ENCODE assay signal across 31 cellular contexts in the genomic region with DNA sequence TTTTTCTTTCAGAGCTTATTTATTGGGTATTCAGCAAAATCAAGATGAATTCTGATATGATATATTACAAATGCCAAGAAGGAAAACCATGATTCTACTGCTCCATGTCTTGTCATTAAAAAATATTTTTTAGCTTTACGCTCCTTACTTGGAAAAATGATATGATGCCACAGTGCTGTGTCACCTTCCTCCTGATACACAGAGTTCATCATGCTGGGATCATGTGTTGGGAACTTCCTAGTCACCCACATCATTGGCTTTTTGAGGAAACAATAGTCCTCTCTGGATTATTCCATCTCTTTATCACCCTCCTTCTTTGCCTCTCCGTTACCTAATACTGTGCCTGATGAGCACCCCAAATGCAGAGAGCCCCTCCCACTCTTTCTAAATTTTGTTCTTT.
"Had no signal": no experiment of that assay in that cellular context is flagged by ENCODE, and none has a peak within 500 bp of the region (broad histone marks: within the 10 kb centered on the region; RNA-seq: fewer than 3 reads in every experiment).

No MANE protein-coding gene starts in this region.

- H3K27ac ChIP-seq: ascending aorta, breast epithelium, cardiac muscle cell, colonic mucosa, epithelial cell of prostate, esophagus squamous epithelium had no signal

- H3K27me3 ChIP-seq: ascending aorta, cardiac muscle cell, colonic mucosa had no signal

- H3K4me3 ChIP-seq: ascending aorta, breast epithelium, cardiac muscle cell, colonic mucosa, esophagus squamous epithelium had no signal

- DNase-seq: activated CD4-positive, alpha-beta memory T cell treated with anti-CD3 and anti-CD28 coated beads, Interleukin-2, amount 10 ng/mL, durations not matched to agents 7 days and 5 days; activated CD4-positive, alpha-beta T cell treated with anti-CD3 and anti-CD28 coated beads for 1 hour; activated CD4-positive, alpha-beta T cell treated with anti-CD3 and anti-CD28 coated beads for 4 hours; activated CD4-positive, alpha-beta T cell treated with anti-CD3 and anti-CD28 coated beads, Interleukin-2, amount 10 ng/mL, durations not matched to agents 7 days and 5 days; activated CD4-positive, alpha-beta T cell treated with anti-CD3 and anti-CD28 coated beads, Interleukin-2, amount 50 U/mL, for 4 hours; activated CD4-positive, CD25-positive, alpha-beta regulatory T cell; activated CD8-positive, alpha-beta memory T cell treated with anti-CD3 and anti-CD28 coated beads, Interleukin-2, amount 50 U/mL, for 48 hours; activated gamma-delta T cell; activated naive CD4-positive, alpha-beta T cell; activated naive CD4-positive, alpha-beta T cell treated with anti-CD3 and anti-CD28 coated beads, Interleukin-2, amount 10 ng/mL, durations not matched to agents 7 days and 5 days; activated naive CD8-positive, alpha-beta T cell treated with anti-CD3 and anti-CD28 coated beads, Interleukin-2, amount 10 ng/mL, durations not matched to agents 7 days and 5 days; activated T-cell treated with anti-CD3 and anti-CD28 coated beads for 4 hours; activated T-cell treated with anti-CD3 and anti-CD28 coated beads, Interleukin-2, amount 50 U/mL, for 24 hours; activated T-cell treated with anti-CD3 and anti-CD28 coated beads, Interleukin-2, amount 50 U/mL, for 72 hours; central memory CD4-positive, alpha-beta T cell; cerebellar nuclear complex; colonic mucosa; effector CD8-positive, alpha-beta T cell; esophagus squamous epithelium; foreskin melanocyte; head of caudate nucleus; T-helper 1 cell; T-helper 17 cell; T1000 had no signal

- H3K36me3 Mint-ChIP-seq: activated naive CD4-positive, alpha-beta T cell treated with anti-CD3 and anti-CD28 coated beads, Interleukin-2, amount 10 ng/mL, durations not matched to agents 7 days and 5 days; activated naive CD4-positive, alpha-beta T cell treated with anti-CD3 and anti-CD28 coated beads, Interleukin-2, amount 50 U/mL, for 72 hours; activated naive CD8-positive, alpha-beta T cell treated with anti-CD3 and anti-CD28 coated beads, Interleukin-2, amount 10 ng/mL, durations not matched to agents 7 days and 5 days; brain had no signal

- H3K4me1 Mint-ChIP-seq: activated CD4-positive, alpha-beta memory T cell treated with anti-CD3 and anti-CD28 coated beads, Interleukin-2, amount 10 ng/mL, durations not matched to agents 7 days and 5 days; activated CD4-positive, alpha-beta T cell treated with anti-CD3 and anti-CD28 coated beads, Interleukin-2, amount 10 ng/mL, durations not matched to agents 7 days and 5 days; activated naive CD4-positive, alpha-beta T cell treated with anti-CD3 and anti-CD28 coated beads, Interleukin-2, amount 10 ng/mL, durations not matched to agents 7 days and 5 days; activated naive CD8-positive, alpha-beta T cell treated with anti-CD3 and anti-CD28 coated beads, Interleukin-2, amount 10 ng/mL, durations not matched to agents 7 days and 5 days had no signal

- H3K4me1 ChIP-seq: breast epithelium, colonic mucosa had no signal

- H3K9me3 Mint-ChIP-seq: activated CD4-positive, alpha-beta memory T cell treated with anti-CD3 and anti-CD28 coated beads, Interleukin-2, amount 10 ng/mL, durations not matched to agents 7 days and 5 days; activated CD4-positive, alpha-beta T cell treated with anti-CD3 and anti-CD28 coated beads, Interleukin-2, amount 10 ng/mL, durations not matched to agents 7 days and 5 days; activated naive CD4-positive, alpha-beta T cell treated with anti-CD3 and anti-CD28 coated beads, Interleukin-2, amount 10 ng/mL, durations not matched to agents 7 days and 5 days; activated naive CD4-positive, alpha-beta T cell treated with anti-CD3 and anti-CD28 coated beads, Interleukin-2, amount 50 U/mL, for 72 hours; activated naive CD8-positive, alpha-beta T cell treated with anti-CD3 and anti-CD28 coated beads, Interleukin-2, amount 10 ng/mL, durations not matched to agents 7 days and 5 days; activated T-cell treated with anti-CD3 and anti-CD28 coated beads, Interleukin-2, amount 50 U/mL, for 24 hours; activated T-cell treated with anti-CD3 and anti-CD28 coated beads, Interleukin-2, amount 50 U/mL, for 72 hours; T-helper 2 cell treated with Interferon-gamma antibody and Interleukin-4, amounts not matched to agents 5 μg/mL and 100 μg/mL, for 36 hours had no signal

- H3K27ac Mint-ChIP-seq: activated CD4-positive, alpha-beta memory T cell treated with anti-CD3 and anti-CD28 coated beads, Interleukin-2, amount 10 ng/mL, durations not matched to agents 7 days and 5 days; activated CD4-positive, alpha-beta T cell treated with anti-CD3 and anti-CD28 coated beads, Interleukin-2, amount 10 ng/mL, durations not matched to agents 7 days and 5 days; activated naive CD4-positive, alpha-beta T cell treated with anti-CD3 and anti-CD28 coated beads, Interleukin-2, amount 10 ng/mL, durations not matched to agents 7 days and 5 days; activated naive CD4-positive, alpha-beta T cell treated with anti-CD3 and anti-CD28 coated beads, Interleukin-2, amount 50 U/mL, for 72 hours; activated naive CD8-positive, alpha-beta T cell treated with anti-CD3 and anti-CD28 coated beads, Interleukin-2, amount 10 ng/mL, durations not matched to agents 7 days and 5 days; activated T-cell treated with anti-CD3 and anti-CD28 coated beads, Interleukin-2, amount 50 U/mL, for 24 hours; activated T-cell treated with anti-CD3 and anti-CD28 coated beads, Interleukin-2, amount 50 U/mL, for 72 hours; T-helper 17 cell; T-helper 2 cell treated with Interferon-gamma antibody and Interleukin-4, amounts not matched to agents 5 μg/mL and 100 μg/mL, for 36 hours had no signal

- H3K36me3 ChIP-seq: ascending aorta, breast epithelium, cardiac muscle cell, colonic mucosa, esophagus squamous epithelium had no signal

- H3K9me3 ChIP-seq: ascending aorta, breast epithelium, colonic mucosa, esophagus squamous epithelium had no signal

- H3K4me3 Mint-ChIP-seq: activated CD4-positive, alpha-beta memory T cell treated with anti-CD3 and anti-CD28 coated beads, Interleukin-2, amount 10 ng/mL, durations not matched to agents 7 days and 5 days; activated CD4-positive, alpha-beta T cell treated with anti-CD3 and anti-CD28 coated beads, Interleukin-2, amount 10 ng/mL, durations not matched to agents 7 days and 5 days; activated naive CD4-positive, alpha-beta T cell treated with anti-CD3 and anti-CD28 coated beads, Interleukin-2, amount 10 ng/mL, durations not matched to agents 7 days and 5 days; activated naive CD8-positive, alpha-beta T cell treated with anti-CD3 and anti-CD28 coated beads, Interleukin-2, amount 10 ng/mL, durations not matched to agents 7 days and 5 days; activated T-cell treated with anti-CD3 and anti-CD28 coated beads, Interleukin-2, amount 50 U/mL, for 24 hours; activated T-cell treated with anti-CD3 and anti-CD28 coated beads, Interleukin-2, amount 50 U/mL, for 72 hours; brain; T-helper 17 cell; T-helper 2 cell treated with Interferon-gamma antibody and Interleukin-4, amounts not matched to agents 5 μg/mL and 100 μg/mL, for 36 hours had no signal

- ATAC-seq: activated naive CD4-positive, alpha-beta T cell treated with anti-CD3 and anti-CD28 coated beads, Interleukin-2, amount 50 U/mL, for 72 hours; activated T-cell treated with anti-CD3 and anti-CD28 coated beads, Interleukin-2, amount 50 U/mL, for 72 hours; T-helper 17 cell had no signal
